19 cellular contexts compared by ENCODE assay signal in genomic region chr2:54149623-54150501, GRCh38. TPM values are rescaled to one million over a fixed set of nuclear protein-coding genes. Genes with fewer than 3 reads are reported as not detected.
DNase-seq lines count a peak whose midpoint lies in the region; FAIRE-seq and TF ChIP-seq lines count a peak whose summit lies in the region.
"Had no signal": no experiment of that assay in that cellular context is flagged by ENCODE, and none has a peak within 500 bp of the region (broad histone marks: within the 10 kb centered on the region; RNA-seq: fewer than 3 reads in every experiment).

No MANE protein-coding gene starts in this region.

- TF ChIP-seq CTCF in AG09309 (IDR thresholded peaks at IDR 0.05; ENCODE audit: control insufficient read depth, insufficient read depth, low read depth, low read length, missing control alignments) (no peak), chondrocyte (IDR thresholded peaks at IDR 0.05) (no peak)

- peak overlapping the region; percentile 22 for H3K27ac ChIP-seq in GM23248
- H3K27ac ChIP-seq in mesenchymal stem cell (ENCODE audit: low read length, poor library complexity, severe bottlenecking) = no peak overlapping the region
- H3K27ac ChIP-seq: BLaER1, neural progenitor cell, upper lobe of right lung had no signal

- H3K9me3 Mint-ChIP-seq in chondrocyte (ENCODE audit: low read depth) = peaks cover 7% of the 10 kb centered on the region
- H3K9me3 Mint-ChIP-seq: activated naive CD8-positive, alpha-beta T cell treated with anti-CD3 and anti-CD28 coated beads, Interleukin-2, amount 10 ng/mL, durations not matched to agents 7 days and 5 days had no signal

- no peak overlapping the region for H2AK5ac ChIP-seq in mesenchymal stem cell (ENCODE audit: low read length, severe bottlenecking)

- H4K91ac ChIP-seq in mesenchymal stem cell (ENCODE audit: low read length) = no peak overlapping the region

- peak overlapping the region; percentile 29; the same call in 1 of the 2 replicates for H2AFZ ChIP-seq in GM23248
- no peak overlapping the region for H2AFZ ChIP-seq in mesenchymal stem cell (ENCODE audit: low read depth, low read length)
- H2AFZ ChIP-seq: neural progenitor cell had no signal

- H3K4me3 ChIP-seq in AG09309 (ENCODE audit: control insufficient read depth, low read depth, low read length) = no peak overlapping the region
- no peak overlapping the region for H3K4me3 ChIP-seq in GM23248
- no peak overlapping the region for H3K4me3 ChIP-seq in mesenchymal stem cell (ENCODE audit: insufficient read depth in 1 of 2, low read depth in 1 of 2, low read length in 2 of 2)
- H3K4me3 ChIP-seq: BLaER1, neural progenitor cell, upper lobe of right lung had no signal

- H3K4ac ChIP-seq in mesenchymal stem cell (ENCODE audit: low read depth in 1 of 2, low read length in 2 of 2) = no peak overlapping the region

- H2BK120ac ChIP-seq in mesenchymal stem cell (ENCODE audit: low read depth, low read length) = no peak overlapping the region

- H3K4me1 Mint-ChIP-seq in chondrocyte (ENCODE audit: low read depth) = peaks cover 12% of the 10 kb centered on the region
- H3K4me1 Mint-ChIP-seq: activated CD8-positive, alpha-beta memory T cell treated with anti-CD3 and anti-CD28 coated beads, Interleukin-2, amount 10 ng/mL, durations not matched to agents 7 days and 5 days; activated naive CD8-positive, alpha-beta T cell treated with anti-CD3 and anti-CD28 coated beads, Interleukin-2, amount 10 ng/mL, durations not matched to agents 7 days and 5 days; neural progenitor cell had no signal

- no peak overlapping the region for H2BK5ac ChIP-seq in mesenchymal stem cell (ENCODE audit: low read depth, low read length, poor library complexity, severe bottlenecking)

- H3K4me2 ChIP-seq in GM23248 (ENCODE audit: unreplicated experiment) (peak overlapping the region; percentile 7), mesenchymal stem cell (ENCODE audit: low read length, poor library complexity, severe bottlenecking) (no peak overlapping the region)
- H3K4me2 ChIP-seq: BLaER1, neural progenitor cell had no signal

- in situ Hi-C loops in GM23248 (cut with MboI) = no loop called here

- H3K9ac ChIP-seq in GM23248 = no peak overlapping the region
- H3K9ac ChIP-seq in mesenchymal stem cell (ENCODE audit: low read length) = no peak overlapping the region
- H3K9ac ChIP-seq: BLaER1, neural progenitor cell had no signal

- no peak overlapping the region for H3K18ac ChIP-seq in mesenchymal stem cell (ENCODE audit: low read depth in 1 of 2, low read length in 2 of 2)

- H2BK15ac ChIP-seq in mesenchymal stem cell (ENCODE audit: low read depth, poor library complexity, severe bottlenecking) = no peak overlapping the region

- H3K79me2 ChIP-seq in GM23248 (ENCODE audit: insufficient read depth) = no peaks in the 10 kb centered on the region

- H3K9me3 ChIP-seq in GM23248 (ENCODE audit: low read depth) (no peaks in the 10 kb centered on the region), mesenchymal stem cell (ENCODE audit: control insufficient read depth, low read length) (peaks cover 8% of the 10 kb centered on the region)
- H3K9me3 ChIP-seq: upper lobe of right lung had no signal

- H3K36me3 Mint-ChIP-seq in chondrocyte (ENCODE audit: low read depth) = peaks cover 2% of the 10 kb centered on the region

- H3K23ac ChIP-seq in mesenchymal stem cell (ENCODE audit: low read length in 2 of 2) = no peak overlapping the region

- DNase-seq in AG09309 (ENCODE audit: low read depth) (peak; percentile 13), GM23248 (peak; percentile 43), chondrocyte (ENCODE audit: low spot score) (no peak), mesenchymal stem cell (peak; percentile 45), AG08396 (ENCODE audit: low spot score) (no peak), HK-2 (ENCODE audit: unreplicated experiment) (no peak), amygdala (lab: John Stamatoyannopoulos, UW) (no peak), urothelium cell line (ENCODE audit: low spot score) (no peak)
- DNase-seq: activated CD4-positive, alpha-beta T cell treated with anti-CD3 and anti-CD28 coated beads for 4 hours; activated CD8-positive, alpha-beta memory T cell treated with anti-CD3 and anti-CD28 coated beads, Interleukin-2, amount 10 ng/mL, durations not matched to agents 7 days and 5 days; activated naive CD8-positive, alpha-beta T cell treated with anti-CD3 and anti-CD28 coated beads, Interleukin-2, amount 10 ng/mL, durations not matched to agents 7 days and 5 days; Calu3; NCI-H2107; NCI-H526 treated with DMSO at 0.1 percent for 48 hours; Right ventricle myocardium superior; upper lobe of right lung had no signal

- no peaks in the 10 kb centered on the region for H3K27me3 Mint-ChIP-seq in chondrocyte (ENCODE audit: low read depth)
- H3K27me3 Mint-ChIP-seq: activated CD8-positive, alpha-beta memory T cell treated with anti-CD3 and anti-CD28 coated beads, Interleukin-2, amount 10 ng/mL, durations not matched to agents 7 days and 5 days; activated naive CD8-positive, alpha-beta T cell treated with anti-CD3 and anti-CD28 coated beads, Interleukin-2, amount 10 ng/mL, durations not matched to agents 7 days and 5 days had no signal

- no peak for FAIRE-seq in urothelium cell line (lab: Jason Lieb, UNC)
- FAIRE-seq: G401.6 had no signal

- H3K4me1 ChIP-seq in GM23248 (ENCODE audit: insufficient read depth) = peaks cover 12% of the 10 kb centered on the region; the same call in 1 of the 2 replicates
- no peaks in the 10 kb centered on the region for H3K4me1 ChIP-seq in mesenchymal stem cell (ENCODE audit: control insufficient read depth, insufficient read depth, low read depth, low read length)
- H3K4me1 ChIP-seq: BLaER1, neural progenitor cell, upper lobe of right lung had no signal

- no peaks in the 10 kb centered on the region for H3K9me2 ChIP-seq in GM23248 (ENCODE audit: insufficient read depth)

- H3K27me3 ChIP-seq in GM23248 (replicated peaks; ENCODE audit: insufficient read depth) (no peaks in the 10 kb centered on the region), mesenchymal stem cell (ENCODE audit: control insufficient read depth in 1 of 2, insufficient read depth in 1 of 2, low read length in 2 of 2) (no peaks in the 10 kb centered on the region)
- H3K27me3 ChIP-seq: BLaER1, neural progenitor cell, upper lobe of right lung had no signal

- 0 out of 2 replicates have a peak, but pooled peaks cover 10% of the 10 kb centered on the region for H3F3A ChIP-seq in GM23248 (ENCODE audit: insufficient read depth)

- peak overlapping the region; percentile 38 for H3K27ac Mint-ChIP-seq in chondrocyte (ENCODE audit: unreplicated experiment)
- H3K27ac Mint-ChIP-seq: activated CD8-positive, alpha-beta memory T cell treated with anti-CD3 and anti-CD28 coated beads, Interleukin-2, amount 10 ng/mL, durations not matched to agents 7 days and 5 days; activated naive CD8-positive, alpha-beta T cell treated with anti-CD3 and anti-CD28 coated beads, Interleukin-2, amount 10 ng/mL, durations not matched to agents 7 days and 5 days; neural progenitor cell had no signal

- no peak overlapping the region for H4K8ac ChIP-seq in mesenchymal stem cell (ENCODE audit: low read length)

- 67 to 70% methylated on average over 5 of the region's 5 CpGs for WGBS in GM23248 (ENCODE audit: low coverage in 1 of 2, low lambda C conversion rate in 2 of 2, missing lambda C conversion rate in 2 of 2), 2 experiments
- 90% methylated on average over 4 of the region's 5 CpGs for WGBS in mesenchymal stem cell

- no peaks in the 10 kb centered on the region for H3K36me3 ChIP-seq in GM23248 (ENCODE audit: low read depth)
- peaks cover 0 to 3% of the 10 kb centered on the region in 2 experiments for H3K36me3 ChIP-seq in mesenchymal stem cell (ENCODE audit: control insufficient read depth in 1 of 2, insufficient read depth in 2 of 2, low read depth in 1 of 2, low read length in 2 of 2)
- H3K36me3 ChIP-seq: BLaER1, neural progenitor cell, upper lobe of right lung had no signal

- H3K14ac ChIP-seq in mesenchymal stem cell (ENCODE audit: low read length in 2 of 2) = no peak overlapping the region

- H3K79me1 ChIP-seq in mesenchymal stem cell (replicated peaks; ENCODE audit: low read length, poor library complexity, severe bottlenecking) = no peaks in the 10 kb centered on the region

- no peak overlapping the region for H3K4me3 Mint-ChIP-seq in chondrocyte (ENCODE audit: unreplicated experiment)
- H3K4me3 Mint-ChIP-seq: activated CD8-positive, alpha-beta memory T cell treated with anti-CD3 and anti-CD28 coated beads, Interleukin-2, amount 10 ng/mL, durations not matched to agents 7 days and 5 days; activated naive CD8-positive, alpha-beta T cell treated with anti-CD3 and anti-CD28 coated beads, Interleukin-2, amount 10 ng/mL, durations not matched to agents 7 days and 5 days; neural progenitor cell had no signal

- H4K20me1 ChIP-seq in GM23248 (ENCODE audit: insufficient read depth) = no peaks in the 10 kb centered on the region
- H4K20me1 ChIP-seq: BLaER1 had no signal

- H2BK12ac ChIP-seq in mesenchymal stem cell (ENCODE audit: low read length in 2 of 2) = no peak overlapping the region

RNA-seq across cellular contexts. Expression of gene ACYP2, which starts 34.4 kb away (rescaled TPM):
- 6.7 and 16.6 TPM in 2 replicates for total RNA-seq in GM23248 (2014; rRNA removed; shearing (Covaris generic))
- 41.6 and 42.7 TPM in 2 replicates for polyA plus RNA-seq in GM23248 (2016; fragmentation: Nextera tagmentation; extraction: Ambion mirVana)
- 6.5 to 9.1 TPM (median 7.7 TPM) in 3 replicates for total RNA-seq in chondrocyte
- 10.3 TPM for polyA plus RNA-seq in mesenchymal stem cell (2013, experiment 1 of 2)
- polyA plus RNA-seq in mesenchymal stem cell (2013, experiment 2 of 2) = 12.4 TPM

Comparison
In these comparisons a context has a peak if more than half of its experiments do, and no peak if none do; other contexts are left out.
1. DNase-seq: peak in AG09309 (single experiment), GM23248 (single experiment) and mesenchymal stem cell (single experiment); none in chondrocyte (single experiment), AG08396 (single experiment), HK-2 (single experiment), amygdala (0 of 56) and urothelium cell line (single experiment).